1 cellular context compared by ENCODE assay signal in the genomic region with DNA sequence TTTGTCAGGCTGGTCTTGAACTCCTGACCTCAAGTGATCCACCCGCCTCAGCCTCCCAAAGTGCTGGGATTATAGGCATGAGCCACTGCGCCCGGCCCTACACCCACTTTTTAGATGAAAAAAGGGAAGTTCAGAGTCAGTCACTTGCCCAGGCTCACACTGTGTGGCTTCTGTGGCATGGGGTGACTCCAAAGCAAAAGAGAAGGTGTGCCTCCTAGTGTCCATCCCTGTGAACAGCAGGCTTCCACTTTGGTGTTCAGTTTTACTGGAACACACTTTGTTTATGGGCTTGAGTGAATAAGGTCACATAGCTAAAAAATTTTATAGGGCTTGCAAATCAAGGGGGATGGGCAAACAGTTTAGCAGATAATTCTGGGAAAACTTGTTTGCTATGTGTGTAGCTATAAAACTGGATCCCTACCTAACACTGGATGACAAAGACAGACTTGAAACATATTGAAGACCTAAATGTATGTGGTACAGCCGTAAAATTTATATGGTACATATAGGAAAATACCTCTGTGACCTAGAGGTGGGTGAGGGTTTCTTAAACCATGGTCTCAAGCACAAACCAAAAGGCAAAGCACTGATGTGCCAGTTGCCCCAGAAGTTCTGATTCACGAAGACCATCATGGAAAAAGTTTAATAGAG.
TF ChIP-seq lines count a peak whose summit lies in the region.

No MANE protein-coding gene starts in this region.

TF ChIP-seq in GM12878, 131 proteins besides CTCF, POLR2A, EP300 and RAD21 (continued from another document):
- TF ChIP-seq, protein P1, sequence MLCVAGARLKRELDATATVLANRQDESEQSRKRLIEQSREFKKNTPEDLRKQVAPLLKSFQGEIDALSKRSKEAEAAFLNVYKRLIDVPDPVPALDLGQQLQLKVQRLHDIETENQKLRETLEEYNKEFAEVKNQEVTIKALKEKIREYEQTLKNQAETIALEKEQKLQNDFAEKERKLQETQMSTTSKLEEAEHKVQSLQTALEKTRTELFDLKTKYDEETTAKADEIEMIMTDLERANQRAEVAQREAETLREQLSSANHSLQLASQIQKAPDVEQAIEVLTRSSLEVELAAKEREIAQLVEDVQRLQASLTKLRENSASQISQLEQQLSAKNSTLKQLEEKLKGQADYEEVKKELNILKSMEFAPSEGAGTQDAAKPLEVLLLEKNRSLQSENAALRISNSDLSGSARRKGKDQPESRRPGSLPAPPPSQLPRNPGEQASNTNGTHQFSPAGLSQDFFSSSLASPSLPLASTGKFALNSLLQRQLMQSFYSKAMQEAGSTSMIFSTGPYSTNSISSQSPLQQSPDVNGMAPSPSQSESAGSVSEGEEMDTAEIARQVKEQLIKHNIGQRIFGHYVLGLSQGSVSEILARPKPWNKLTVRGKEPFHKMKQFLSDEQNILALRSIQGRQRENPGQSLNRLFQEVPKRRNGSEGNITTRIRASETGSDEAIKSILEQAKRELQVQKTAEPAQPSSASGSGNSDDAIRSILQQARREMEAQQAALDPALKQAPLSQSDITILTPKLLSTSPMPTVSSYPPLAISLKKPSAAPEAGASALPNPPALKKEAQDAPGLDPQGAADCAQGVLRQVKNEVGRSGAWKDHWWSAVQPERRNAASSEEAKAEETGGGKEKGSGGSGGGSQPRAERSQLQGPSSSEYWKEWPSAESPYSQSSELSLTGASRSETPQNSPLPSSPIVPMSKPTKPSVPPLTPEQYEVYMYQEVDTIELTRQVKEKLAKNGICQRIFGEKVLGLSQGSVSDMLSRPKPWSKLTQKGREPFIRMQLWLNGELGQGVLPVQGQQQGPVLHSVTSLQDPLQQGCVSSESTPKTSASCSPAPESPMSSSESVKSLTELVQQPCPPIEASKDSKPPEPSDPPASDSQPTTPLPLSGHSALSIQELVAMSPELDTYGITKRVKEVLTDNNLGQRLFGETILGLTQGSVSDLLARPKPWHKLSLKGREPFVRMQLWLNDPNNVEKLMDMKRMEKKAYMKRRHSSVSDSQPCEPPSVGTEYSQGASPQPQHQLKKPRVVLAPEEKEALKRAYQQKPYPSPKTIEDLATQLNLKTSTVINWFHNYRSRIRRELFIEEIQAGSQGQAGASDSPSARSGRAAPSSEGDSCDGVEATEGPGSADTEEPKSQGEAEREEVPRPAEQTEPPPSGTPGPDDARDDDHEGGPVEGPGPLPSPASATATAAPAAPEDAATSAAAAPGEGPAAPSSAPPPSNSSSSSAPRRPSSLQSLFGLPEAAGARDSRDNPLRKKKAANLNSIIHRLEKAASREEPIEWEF (IDR thresholded peaks at IDR 0.05; ENCODE audit: insufficient replicate concordance, low read depth, low read length), result no peak
- no peak for TF ChIP-seq ATF3 (IDR thresholded peaks at IDR 0.05; ENCODE audit: borderline replicate concordance, extremely low read depth, low read depth, low read length)
- TF ChIP-seq CREB1 (IDR thresholded peaks at IDR 0.05; ENCODE audit: low read depth), result no peak
- no peak for TF ChIP-seq SREBF2 (IDR thresholded peaks at IDR 0.05; ENCODE audit: low read length)
- no peak for TF ChIP-seq STAT1 (conservative IDR thresholded peaks at IDR 0.05)
- TF ChIP-seq NR2C2 (IDR thresholded peaks at IDR 0.05; ENCODE audit: borderline replicate concordance, control insufficient read depth, insufficient read length, low read depth), result no peak
- no peak for TF ChIP-seq MEF2B (IDR thresholded peaks at IDR 0.05; ENCODE audit: partially characterized antibody, poor library complexity, severe bottlenecking)
- TF ChIP-seq, protein P2, sequence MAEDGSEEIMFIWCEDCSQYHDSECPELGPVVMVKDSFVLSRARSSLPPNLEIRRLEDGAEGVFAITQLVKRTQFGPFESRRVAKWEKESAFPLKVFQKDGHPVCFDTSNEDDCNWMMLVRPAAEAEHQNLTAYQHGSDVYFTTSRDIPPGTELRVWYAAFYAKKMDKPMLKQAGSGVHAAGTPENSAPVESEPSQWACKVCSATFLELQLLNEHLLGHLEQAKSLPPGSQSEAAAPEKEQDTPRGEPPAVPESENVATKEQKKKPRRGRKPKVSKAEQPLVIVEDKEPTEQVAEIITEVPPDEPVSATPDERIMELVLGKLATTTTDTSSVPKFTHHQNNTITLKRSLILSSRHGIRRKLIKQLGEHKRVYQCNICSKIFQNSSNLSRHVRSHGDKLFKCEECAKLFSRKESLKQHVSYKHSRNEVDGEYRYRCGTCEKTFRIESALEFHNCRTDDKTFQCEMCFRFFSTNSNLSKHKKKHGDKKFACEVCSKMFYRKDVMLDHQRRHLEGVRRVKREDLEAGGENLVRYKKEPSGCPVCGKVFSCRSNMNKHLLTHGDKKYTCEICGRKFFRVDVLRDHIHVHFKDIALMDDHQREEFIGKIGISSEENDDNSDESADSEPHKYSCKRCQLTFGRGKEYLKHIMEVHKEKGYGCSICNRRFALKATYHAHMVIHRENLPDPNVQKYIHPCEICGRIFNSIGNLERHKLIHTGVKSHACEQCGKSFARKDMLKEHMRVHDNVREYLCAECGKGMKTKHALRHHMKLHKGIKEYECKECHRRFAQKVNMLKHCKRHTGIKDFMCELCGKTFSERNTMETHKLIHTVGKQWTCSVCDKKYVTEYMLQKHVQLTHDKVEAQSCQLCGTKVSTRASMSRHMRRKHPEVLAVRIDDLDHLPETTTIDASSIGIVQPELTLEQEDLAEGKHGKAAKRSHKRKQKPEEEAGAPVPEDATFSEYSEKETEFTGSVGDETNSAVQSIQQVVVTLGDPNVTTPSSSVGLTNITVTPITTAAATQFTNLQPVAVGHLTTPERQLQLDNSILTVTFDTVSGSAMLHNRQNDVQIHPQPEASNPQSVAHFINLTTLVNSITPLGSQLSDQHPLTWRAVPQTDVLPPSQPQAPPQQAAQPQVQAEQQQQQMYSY (CRISPR knock-in tag; IDR thresholded peaks at IDR 0.05), result no peak
- TF ChIP-seq YBX1 (IDR thresholded peaks at IDR 0.05), result no peak
- TF ChIP-seq IKZF1 (conservative IDR thresholded peaks at IDR 0.05), result peak; percentile 54; the same call in 1 of the 2 replicates
- no peak for TF ChIP-seq CBX3 (IDR thresholded peaks at IDR 0.05; ENCODE audit: borderline replicate concordance, low read depth)
- no peak for TF ChIP-seq KDM1A (IDR thresholded peaks at IDR 0.05; ENCODE audit: borderline replicate concordance)
- no peak for TF ChIP-seq SRF (IDR thresholded peaks at IDR 0.05; ENCODE audit: low read depth in 2 of 2, low read length in 2 of 2)
- no peak for TF ChIP-seq MYB (IDR thresholded peaks at IDR 0.05; ENCODE audit: borderline replicate concordance, low read depth, low read length)
- no peak for TF ChIP-seq TBL1XR1 (IDR thresholded peaks at IDR 0.05; ENCODE audit: low read depth, low read length)
- TF ChIP-seq RAD51 (IDR thresholded peaks at IDR 0.05), result no peak
- TF ChIP-seq, protein P3, sequence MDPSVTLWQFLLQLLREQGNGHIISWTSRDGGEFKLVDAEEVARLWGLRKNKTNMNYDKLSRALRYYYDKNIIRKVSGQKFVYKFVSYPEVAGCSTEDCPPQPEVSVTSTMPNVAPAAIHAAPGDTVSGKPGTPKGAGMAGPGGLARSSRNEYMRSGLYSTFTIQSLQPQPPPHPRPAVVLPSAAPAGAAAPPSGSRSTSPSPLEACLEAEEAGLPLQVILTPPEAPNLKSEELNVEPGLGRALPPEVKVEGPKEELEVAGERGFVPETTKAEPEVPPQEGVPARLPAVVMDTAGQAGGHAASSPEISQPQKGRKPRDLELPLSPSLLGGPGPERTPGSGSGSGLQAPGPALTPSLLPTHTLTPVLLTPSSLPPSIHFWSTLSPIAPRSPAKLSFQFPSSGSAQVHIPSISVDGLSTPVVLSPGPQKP (IDR thresholded peaks at IDR 0.05; ENCODE audit: low read depth, low read length), result no peak
- no peak for TF ChIP-seq SMAD5 (IDR thresholded peaks at IDR 0.05; ENCODE audit: low read depth)
- peak; percentile 11; the same call in 1 of the 2 replicates for TF ChIP-seq PKNOX1 (IDR thresholded peaks at IDR 0.05)
- TF ChIP-seq EGR1 (IDR thresholded peaks at IDR 0.05; ENCODE audit: borderline replicate concordance in 1 of 2, low read depth in 2 of 2, low read length in 2 of 2), result 0 out of 3 replicates have a peak, but pooled peaks of 1 of the 2 experiments have one; percentile 17
- TF ChIP-seq KLF5 (IDR thresholded peaks at IDR 0.05; ENCODE audit: partially characterized antibody), result no peak
- TF ChIP-seq CBX5 (IDR thresholded peaks at IDR 0.05; ENCODE audit: low read depth), result no peak
- no peak for TF ChIP-seq ATF7 (IDR thresholded peaks at IDR 0.05; ENCODE audit: low read depth)
- TF ChIP-seq POLR2AphosphoS2 (IDR thresholded peaks at IDR 0.05; ENCODE audit: low read depth, low read length), result no peak
- no peak for TF ChIP-seq SREBF1 (IDR thresholded peaks at IDR 0.05; ENCODE audit: low read length)
- TF ChIP-seq EZH2 (IDR thresholded peaks at IDR 0.05; ENCODE audit: borderline replicate concordance, control insufficient read depth, low read depth, low read length), result no peak
- no peak for TF ChIP-seq RCOR1 (conservative IDR thresholded peaks at IDR 0.05; ENCODE audit: low read depth, low read length)
